Comparison of ENCODE assay signal across 27 cellular contexts in genomic region chr2:175676813-175677212, GRCh38.
DNase-seq lines count a peak whose midpoint lies in the region; ATAC-seq and TF ChIP-seq lines count a peak whose summit lies in the region.
"Had no signal": no experiment of that assay in that cellular context is flagged by ENCODE, and none has a peak within 500 bp of the region (broad histone marks: within the 10 kb centered on the region; RNA-seq: fewer than 3 reads in every experiment).

No MANE protein-coding gene starts in this region.

- peak; percentile 55 for ATAC-seq in HCT116
- ATAC-seq in HG03565 (IDR thresholded peaks at IDR 0.05; ENCODE audit: unreplicated experiment): no peak
- ATAC-seq: activated naive CD8-positive, alpha-beta T cell treated with anti-CD3 and anti-CD28 coated beads, Interleukin-2, amount 50 U/mL, for 24 hours; left cardiac atrium; sciatic nerve; stimulated activated naive CD8-positive, alpha-beta T cell treated with anti-CD3 and anti-CD28 coated beads, Interleukin-15, Interleukin-2, amounts not matched to agents 100 U/mL and 50 U/mL, for 24 hours had no signal

- no peaks in the 10 kb centered on the region for H3F3A ChIP-seq in neural progenitor cell (ENCODE audit: low read depth)

- BruUV-seq in HCT116 (replicated peaks; lab: Mats Ljungman, UMichigan): no TSS peak

- no peaks in the 10 kb centered on the region for H3K4me1 ChIP-seq in HCT116 (ENCODE audit: control insufficient read depth in 1 of 2, insufficient read depth in 2 of 2, low read length in 2 of 2)
- no peaks in the 10 kb centered on the region for H3K4me1 ChIP-seq in neural progenitor cell
- no peaks in the 10 kb centered on the region for H3K4me1 ChIP-seq in hepatocyte (ENCODE audit: insufficient read depth)
- H3K4me1 ChIP-seq: SJSA1 had no signal

- no peaks in the 10 kb centered on the region for H3K4me1 Mint-ChIP-seq in neural progenitor cell
- H3K4me1 Mint-ChIP-seq: activated CD4-positive, alpha-beta memory T cell treated with anti-CD3 and anti-CD28 coated beads, Interleukin-2, amount 10 ng/mL, durations not matched to agents 7 days and 5 days; activated naive CD8-positive, alpha-beta T cell treated with anti-CD3 and anti-CD28 coated beads, Interleukin-2, amount 50 U/mL, for 24 hours; CD8-positive, alpha-beta memory T cell; memory B cell had no signal

- RAD21 ChIA-PET in HCT116 (lab: Charles Lee; ENCODE audit: low non-redundant PET in 1 of 2, low total read pairs in 2 of 2, uncharacterized antibody in 2 of 2, unreplicated experiment in 2 of 2): no interaction called here

- POLR2A ChIA-PET in HCT116 (lab: Charles Lee): no interaction called here

- H3K27me3 Mint-ChIP-seq in neural progenitor cell (ENCODE audit: insufficient read depth, low read depth): peaks cover 4% of the 10 kb centered on the region
- H3K27me3 Mint-ChIP-seq: activated CD4-positive, alpha-beta memory T cell treated with anti-CD3 and anti-CD28 coated beads, Interleukin-2, amount 10 ng/mL, durations not matched to agents 7 days and 5 days; memory B cell had no signal

- H3K36me3 Mint-ChIP-seq in neural progenitor cell: no peaks in the 10 kb centered on the region
- H3K36me3 Mint-ChIP-seq: CD8-positive, alpha-beta memory T cell; memory B cell had no signal

- TF ChIP-seq RAD21 in HCT116 (IDR thresholded peaks at IDR 0.05; ENCODE audit: low read depth): no peak

- H3K27me3 ChIP-seq in HCT116 (ENCODE audit: insufficient read depth, low read length) (no peaks in the 10 kb centered on the region), neural progenitor cell (no peaks in the 10 kb centered on the region), hepatocyte (no peaks in the 10 kb centered on the region)

- no peak overlapping the region for H3K4me2 ChIP-seq in HCT116 (ENCODE audit: low read length)
- H3K4me2 ChIP-seq in neural progenitor cell: no peak overlapping the region
- H3K4me2 ChIP-seq in hepatocyte: no peak overlapping the region

- H4K20me1 ChIP-seq in HCT116 (ENCODE audit: insufficient read depth) (no peaks in the 10 kb centered on the region), neural progenitor cell (ENCODE audit: low read depth) (no peaks in the 10 kb centered on the region), hepatocyte (ENCODE audit: insufficient read depth, poor library complexity, severe bottlenecking) (no peaks in the 10 kb centered on the region)

- peaks cover 11% of the 10 kb centered on the region for H3K9me3 Mint-ChIP-seq in neural progenitor cell
- H3K9me3 Mint-ChIP-seq: activated CD4-positive, alpha-beta memory T cell treated with anti-CD3 and anti-CD28 coated beads, Interleukin-2, amount 10 ng/mL, durations not matched to agents 7 days and 5 days; activated naive CD8-positive, alpha-beta T cell treated with anti-CD3 and anti-CD28 coated beads, Interleukin-2, amount 50 U/mL, for 24 hours had no signal

- no peaks in the 10 kb centered on the region for H3K79me2 ChIP-seq in HCT116 (ENCODE audit: insufficient read depth, low read length)
- H3K79me2 ChIP-seq in neural progenitor cell (ENCODE audit: low read depth): no peaks in the 10 kb centered on the region
- H3K79me2 ChIP-seq in hepatocyte: no peaks in the 10 kb centered on the region

- H3K9me2 ChIP-seq in HCT116 (ENCODE audit: insufficient read depth) (no peaks in the 10 kb centered on the region), hepatocyte (replicated peaks; ENCODE audit: insufficient read depth) (no peaks in the 10 kb centered on the region)

- no peak overlapping the region for H3K27ac Mint-ChIP-seq in neural progenitor cell
- H3K27ac Mint-ChIP-seq: activated CD4-positive, alpha-beta memory T cell treated with anti-CD3 and anti-CD28 coated beads, Interleukin-2, amount 10 ng/mL, durations not matched to agents 7 days and 5 days; activated naive CD8-positive, alpha-beta T cell treated with anti-CD3 and anti-CD28 coated beads, Interleukin-2, amount 50 U/mL, for 24 hours; CD8-positive, alpha-beta memory T cell; memory B cell had no signal

- CTCF ChIA-PET in HCT116 (lab: Charles Lee): no interaction called here

- H3K36me3 ChIP-seq in HCT116 (ENCODE audit: control insufficient read depth in 1 of 2, insufficient read depth in 2 of 2, low read length in 2 of 2): no peaks in the 10 kb centered on the region
- H3K36me3 ChIP-seq in neural progenitor cell: no peaks in the 10 kb centered on the region
- H3K36me3 ChIP-seq in hepatocyte (replicated peaks; ENCODE audit: insufficient read depth, low read depth): no peaks in the 10 kb centered on the region
- H3K36me3 ChIP-seq: SJSA1 had no signal

- DNase-seq in DMS 273 (lab: John Stamatoyannopoulos, UW; ENCODE audit: unreplicated experiment): peak; percentile 6
- DNase-seq in DMS 273 treated with DMSO at 0.1 percent for 48 hours (lab: John Stamatoyannopoulos, UW): no peak
- DNase-seq in HCT116 (ENCODE audit: low read depth, low spot score): no peak
- DNase-seq in RKO (ENCODE audit: low spot score): peak; percentile 4
- no peak for DNase-seq in neural progenitor cell (ENCODE audit: low spot score)
- no peak for DNase-seq in NCI-H2081 treated with DMSO at 0.1 percent for 48 hours (lab: John Stamatoyannopoulos, UW)
- no peak for DNase-seq in hepatocyte (ENCODE audit: low spot score)
- DNase-seq: activated CD4-positive, alpha-beta memory T cell treated with anti-CD3 and anti-CD28 coated beads, Interleukin-2, amount 10 ng/mL, durations not matched to agents 7 days and 5 days; activated CD4-positive, CD25-positive, alpha-beta regulatory T cell treated with anti-CD3 and anti-CD28 coated beads, Interleukin-2, amount 50 U/mL, for 72 hours; activated gamma-delta T cell treated with Interleukin-2 at 50 U/mL for 16 hours; activated naive CD8-positive, alpha-beta T cell treated with anti-CD3 and anti-CD28 coated beads, Interleukin-2, amount 50 U/mL, for 24 hours; AML-193; CD8-positive, alpha-beta memory T cell; DMS53; dorsolateral prefrontal cortex; GF-D8; left cardiac atrium; NCI-H1105 treated with DMSO at 0.1 percent for 48 hours; NCI-H2029; NCI-H446; NK-92 treated with Interleukin-12 subunit alpha and Interleukin-12 subunit beta, amount 100 ng/mL, for 24 hours; stimulated activated naive CD8-positive, alpha-beta T cell treated with anti-CD3 and anti-CD28 coated beads, Interleukin-15, Interleukin-2, amounts not matched to agents 100 U/mL and 50 U/mL, for 24 hours had no signal

- H3K9me3 ChIP-seq in HCT116 (ENCODE audit: control insufficient read depth in 1 of 2, insufficient read depth in 1 of 2, low read depth in 1 of 2, low read length in 2 of 2): no peaks in the 10 kb centered on the region
- H3K9me3 ChIP-seq in neural progenitor cell (ENCODE audit: low read depth): peaks cover 5% of the 10 kb centered on the region
- H3K9me3 ChIP-seq in hepatocyte (ENCODE audit: low read depth): no peaks in the 10 kb centered on the region
- H3K9me3 ChIP-seq: SJSA1 had no signal

- no peak for TF ChIP-seq POLR2A in HCT116 (IDR thresholded peaks at IDR 0.05; ENCODE audit: borderline replicate concordance, extremely low read depth, insufficient read depth, insufficient read length)

- H2AFZ ChIP-seq in HCT116 (ENCODE audit: low read depth, low read length, poor library complexity, severe bottlenecking): no peak overlapping the region
- H2AFZ ChIP-seq in neural progenitor cell (replicated peaks): no peak overlapping the region
- no peak overlapping the region for H2AFZ ChIP-seq in hepatocyte

- H3K27ac ChIP-seq in HCT116 (ENCODE audit: low read depth, low read length) (no peak overlapping the region), neural progenitor cell (no peak overlapping the region), hepatocyte (no peak overlapping the region)
- H3K27ac ChIP-seq: 22Rv1, dorsolateral prefrontal cortex, SJSA1 had no signal

- WGBS in hepatocyte (ENCODE audit: low lambda C conversion rate, missing lambda C conversion rate): 75% methylated on average over 3 of the region's 3 CpGs

- intact Hi-C loops in HCT116 (cut with micrococcal nuclease): no loop called here

- H3K9ac ChIP-seq in HCT116 (ENCODE audit: low read length): no peak overlapping the region
- H3K9ac ChIP-seq in neural progenitor cell: no peak overlapping the region

- H3K4me3 Mint-ChIP-seq in neural progenitor cell: no peak overlapping the region
- H3K4me3 Mint-ChIP-seq: activated CD4-positive, alpha-beta memory T cell treated with anti-CD3 and anti-CD28 coated beads, Interleukin-2, amount 10 ng/mL, durations not matched to agents 7 days and 5 days; activated naive CD8-positive, alpha-beta T cell treated with anti-CD3 and anti-CD28 coated beads, Interleukin-2, amount 50 U/mL, for 24 hours; CD8-positive, alpha-beta memory T cell; memory B cell had no signal

- TF ChIP-seq CTCF in HCT116 (IDR thresholded peaks at IDR 0.05 in 2 of 3, conservative IDR thresholded peaks at IDR 0.05 in 1 of 3; ENCODE audit: borderline replicate concordance in 1 of 3, insufficient read depth in 1 of 3, low read depth in 2 of 3, low read length in 2 of 3) (peak in 2 of 3 experiments; percentile 29 to 36; a peak in 2 of 6 replicates), neural progenitor cell (IDR thresholded peaks at IDR 0.05) (peak; percentile 34), hepatocyte (IDR thresholded peaks at IDR 0.05; ENCODE audit: poor library complexity) (no peak)

- H3K4me3 ChIP-seq in HCT116 (replicated peaks in 1 of 2; ENCODE audit: low read depth in 1 of 2, low read length in 2 of 2) (no peak overlapping the region), neural progenitor cell (no peak overlapping the region), hepatocyte (no peak overlapping the region)
- H3K4me3 ChIP-seq: dorsolateral prefrontal cortex, SJSA1 had no signal

TF ChIP-seq in HCT116, 20 proteins besides CTCF, POLR2A, EP300 and RAD21 (continues in another document):
- TF ChIP-seq EZH2 (IDR thresholded peaks at IDR 0.05) (no peak), POLR2AphosphoS5 (IDR thresholded peaks at IDR 0.05; ENCODE audit: low read depth, low read length) (no peak), JUND (IDR thresholded peaks at IDR 0.05) (no peak), EZH2phosphoT487 (IDR thresholded peaks at IDR 0.05; ENCODE audit: borderline replicate concordance) (no peak), TCF7L2 (IDR thresholded peaks at IDR 0.05; ENCODE audit: borderline replicate concordance, extremely low read depth, insufficient read depth, insufficient read length) (no peak), ELF1 (IDR thresholded peaks at IDR 0.05; ENCODE audit: borderline replicate concordance, low read depth) (no peak), CEBPB (IDR thresholded peaks at IDR 0.05; ENCODE audit: low read depth) (no peak), ATF3 (IDR thresholded peaks at IDR 0.05) (no peak), EGR1 (IDR thresholded peaks at IDR 0.05; ENCODE audit: low read depth) (no peak), ZNF274 (IDR thresholded peaks at IDR 0.05; ENCODE audit: low read depth, low read length) (no peak), ZFX (IDR thresholded peaks at IDR 0.05) (no peak), CBX3 (IDR thresholded peaks at IDR 0.05; ENCODE audit: low read depth) (no peak)

Comparison
In these comparisons a context has a peak if more than half of its experiments do, and no peak if none do; other contexts are left out.
1. DNase-seq: peak in DMS 273 (single experiment) and RKO (single experiment); none in DMS 273 treated with DMSO at 0.1 percent for 48 hours (single experiment), HCT116 (single experiment), neural progenitor cell (single experiment), NCI-H2081 treated with DMSO at 0.1 percent for 48 hours (single experiment) and hepatocyte (single experiment).